In the genomic region with DNA sequence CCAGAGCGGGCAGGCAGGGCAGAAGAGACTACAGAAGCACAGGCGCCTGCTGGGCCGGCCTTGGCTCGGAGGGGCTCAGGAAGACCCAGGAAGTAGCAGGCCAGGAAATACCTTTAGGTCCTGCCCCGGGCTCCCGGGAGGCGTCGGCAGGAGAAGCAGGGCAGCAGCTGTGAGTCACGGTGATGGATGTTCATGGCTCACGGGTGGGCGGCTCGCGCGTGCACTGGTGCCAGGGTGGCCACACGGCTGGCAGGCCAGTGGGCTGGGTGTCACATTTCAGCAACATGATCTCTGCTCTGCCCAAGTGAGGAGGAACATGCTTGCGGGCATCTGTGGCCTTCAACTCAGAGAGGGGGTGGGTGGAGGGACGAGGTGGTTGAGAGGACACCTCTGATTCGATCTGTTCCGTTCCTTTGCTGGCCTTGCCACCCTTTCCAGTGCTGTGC, we compare ENCODE assay signal across 12 cellular contexts.
DNase-seq lines count a peak whose midpoint lies in the region; ATAC-seq, FAIRE-seq and TF ChIP-seq lines count a peak whose summit lies in the region.
"Had no signal": no experiment of that assay in that cellular context is flagged by ENCODE, and none has a peak within 500 bp of the region (broad histone marks: within the 10 kb centered on the region; RNA-seq: fewer than 3 reads in every experiment).

No MANE protein-coding gene starts in this region.

- TF ChIP-seq CTCF in HEK293 (tag by site-specific recombination; IDR thresholded peaks at IDR 0.05) (no peak), smooth muscle cell (IDR thresholded peaks at IDR 0.05; ENCODE audit: borderline replicate concordance, insufficient read depth, poor library complexity, severe bottlenecking) (no peak), spleen (IDR thresholded peaks at IDR 0.05 in 8 of 11, conservative IDR thresholded peaks at IDR 0.05 in 3 of 11) (no peak)

- intact Hi-C loops in left ventricle myocardium superior (cut with micrococcal nuclease): no loop called here
- intact Hi-C loops in spleen (cut with DNase I; ENCODE audit: low total_unique reads): no loop called here

- no peak overlapping the region for H2AFZ ChIP-seq in smooth muscle cell (ENCODE audit: low read depth)

- DNase-seq in adipocyte (ENCODE audit: low read depth) (peak; percentile 83), left ventricle myocardium superior (no peak), smooth muscle cell (lab: John Stamatoyannopoulos, UW; ENCODE audit: unreplicated experiment) (no peak), small intestine (no peak), spleen (no peak)
- DNase-seq: activated CD4-positive, alpha-beta T cell treated with anti-CD3 and anti-CD28 coated beads, Interleukin-2, amount 10 ng/mL, durations not matched to agents 7 days and 5 days; effector memory CD8-positive, alpha-beta T cell; retina had no signal

- TF ChIP-seq POLR2A in spleen (IDR thresholded peaks at IDR 0.05): no peak

- H3K4me3 ChIP-seq in HEK293 (ENCODE audit: low read depth, low read length) (no peak overlapping the region), adipocyte (ENCODE audit: low read length) (no peak overlapping the region), smooth muscle cell (no peak overlapping the region), small intestine (ENCODE audit: low read depth in 1 of 2, low read length in 2 of 2) (no peak overlapping the region), spleen (no peak overlapping the region)
- H3K4me3 ChIP-seq: GM12878 had no signal

- no peaks in the 10 kb centered on the region for H3K36me3 ChIP-seq in HEK293 (ENCODE audit: control insufficient read depth in 2 of 2, insufficient read depth in 1 of 2, low read length in 2 of 2)
- H3K36me3 ChIP-seq in adipocyte (ENCODE audit: control insufficient read depth, insufficient read depth, low read length, severe bottlenecking): no peaks in the 10 kb centered on the region
- no peaks in the 10 kb centered on the region for H3K36me3 ChIP-seq in smooth muscle cell (ENCODE audit: low read depth)
- H3K36me3 ChIP-seq in small intestine (ENCODE audit: control insufficient read depth in 2 of 2, insufficient read depth in 2 of 2, low read length in 2 of 2): no peaks in the 10 kb centered on the region
- H3K36me3 ChIP-seq in spleen: no peaks in the 10 kb centered on the region

- H4K20me1 ChIP-seq in smooth muscle cell (ENCODE audit: low read depth): peaks cover 34% of the 10 kb centered on the region

- POLR2A ChIA-PET in HEK293 (lab: Yijun Ruan, JAX): no interaction called here

- H3K9me3 ChIP-seq in HEK293 (ENCODE audit: control insufficient read depth, insufficient read depth, low read depth, low read length): no peaks in the 10 kb centered on the region
- no peaks in the 10 kb centered on the region for H3K9me3 ChIP-seq in adipocyte (ENCODE audit: control insufficient read depth, low read length)
- no peaks in the 10 kb centered on the region for H3K9me3 ChIP-seq in smooth muscle cell (replicated peaks; ENCODE audit: low read depth)
- no peaks in the 10 kb centered on the region for H3K9me3 ChIP-seq in small intestine (ENCODE audit: control insufficient read depth, low read depth)
- H3K9me3 ChIP-seq in spleen: no peaks in the 10 kb centered on the region

- H3K27me3 ChIP-seq in adipocyte (replicated peaks; ENCODE audit: control insufficient read depth, insufficient read depth, low read length) (no peaks in the 10 kb centered on the region), smooth muscle cell (ENCODE audit: low read depth) (no peaks in the 10 kb centered on the region), small intestine (ENCODE audit: control insufficient read depth in 2 of 2, insufficient read depth in 2 of 2, low read length in 2 of 2) (no peaks in the 10 kb centered on the region), spleen (replicated peaks in 1 of 7) (no peaks in the 10 kb centered on the region)

- H3K79me2 ChIP-seq in smooth muscle cell (ENCODE audit: low read depth): no peaks in the 10 kb centered on the region

- CTCF ChIA-PET in HEK293 (lab: Yijun Ruan, JAX): no interaction called here

- no peaks in the 10 kb centered on the region for H3F3A ChIP-seq in smooth muscle cell (ENCODE audit: low read depth)

- H3K4me1 ChIP-seq in HEK293 (ENCODE audit: control insufficient read depth, insufficient read depth, low read length) (peaks cover 14% of the 10 kb centered on the region), adipocyte (ENCODE audit: control insufficient read depth, insufficient read depth, low read length) (peaks cover 23% of the 10 kb centered on the region), smooth muscle cell (ENCODE audit: low read depth) (peaks cover 3% of the 10 kb centered on the region), small intestine (ENCODE audit: control insufficient read depth in 2 of 2, insufficient read depth in 1 of 2, low read depth in 1 of 2, low read length in 1 of 2) (no peaks in the 10 kb centered on the region), spleen (peaks cover 0 to 8% (median 0%) of the 10 kb centered on the region in 6 donors)

- ATAC-seq in left ventricle myocardium superior (peak; percentile 12), GM21381 (IDR thresholded peaks at IDR 0.05; ENCODE audit: unreplicated experiment) (no peak), HG03025 (IDR thresholded peaks at IDR 0.05; ENCODE audit: low FRiP score, unreplicated experiment) (no peak)
- ATAC-seq: effector memory CD8-positive, alpha-beta T cell; GM12878 had no signal

- no peak for FAIRE-seq in small intestine (lab: Jason Lieb, UNC)
- FAIRE-seq: GM12878 had no signal

- WGBS in smooth muscle cell (ENCODE audit: low lambda C conversion rate): 59% methylated on average over 19 of the region's 19 CpGs
- 77 to 86% (median 85%) methylated on average over 19 of the region's 19 CpGs for WGBS in small intestine, 3 donors
- WGBS in spleen, 5 donors: 55 to 80% (median 73%) methylated on average over 16 to 19 of the region's 19 CpGs

- H3K4me2 ChIP-seq in smooth muscle cell: peak overlapping the region; percentile 11

- H3K27ac ChIP-seq in HEK293 (ENCODE audit: extremely low read depth, low read depth, low read length) (no peak overlapping the region; the same call in 1 of the 2 replicates), smooth muscle cell (ENCODE audit: low read depth) (no peak overlapping the region), small intestine (ENCODE audit: low read depth in 1 of 2, low read length in 1 of 2) (peak overlapping the region in 1 of 2 donors; percentile 0), spleen (no peak overlapping the region)

- H3K9ac ChIP-seq in adipocyte (ENCODE audit: low read length): no peak overlapping the region
- H3K9ac ChIP-seq in smooth muscle cell (ENCODE audit: low read depth): no peak overlapping the region

TF ChIP-seq in HEK293, 187 proteins besides CTCF, POLR2A, EP300 and RAD21:
- TF ChIP-seq, protein P1, sequence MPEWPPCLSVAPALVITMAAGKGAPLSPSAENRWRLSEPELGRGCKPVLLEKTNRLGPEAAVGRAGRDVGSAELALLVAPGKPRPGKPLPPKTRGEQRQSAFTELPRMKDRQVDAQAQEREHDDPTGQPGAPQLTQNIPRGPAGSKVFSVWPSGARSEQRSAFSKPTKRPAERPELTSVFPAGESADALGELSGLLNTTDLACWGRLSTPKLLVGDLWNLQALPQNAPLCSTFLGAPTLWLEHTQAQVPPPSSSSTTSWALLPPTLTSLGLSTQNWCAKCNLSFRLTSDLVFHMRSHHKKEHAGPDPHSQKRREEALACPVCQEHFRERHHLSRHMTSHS (tag by site-specific recombination; IDR thresholded peaks at IDR 0.05): no peak
- TF ChIP-seq ZFHX2 (tag by site-specific recombination; conservative IDR thresholded peaks at IDR 0.05) (peak; percentile 90), EGR2 (tag by site-specific recombination; IDR thresholded peaks at IDR 0.05; ENCODE audit: low read depth) (peak; percentile 64), SP2 (tag by site-specific recombination; IDR thresholded peaks at IDR 0.05) (no peak), ZNF354C (tag by site-specific recombination; IDR thresholded peaks at IDR 0.05; ENCODE audit: borderline replicate concordance, low read depth) (no peak), ZNF558 (tag by site-specific recombination; IDR thresholded peaks at IDR 0.05) (no peak)
